ENCODE assay signal across 8 cellular contexts in genomic region chr22:41947181-41948080, GRCh38. TPM values are rescaled to one million over a fixed set of nuclear protein-coding genes. Genes with fewer than 3 reads are reported as not detected.
DNase-seq lines count a peak whose midpoint lies in the region; ATAC-seq, FAIRE-seq and TF ChIP-seq lines count a peak whose summit lies in the region.

No MANE protein-coding gene starts in this region.

- H3K9ac ChIP-seq in GM12878 (ENCODE audit: control insufficient read depth, insufficient read depth, low read length) = peak overlapping the region; percentile 97

- FAIRE-seq in GM12878 (lab: Jason Lieb, UNC) = no peak
- no peak for FAIRE-seq in H54 (lab: Jason Lieb, UNC)

- H3K9me3 ChIP-seq in heart left ventricle (no peaks in the 10 kb centered on the region), GM12878 (replicated peaks; ENCODE audit: control insufficient read depth, insufficient read depth, low read length) (no peaks in the 10 kb centered on the region), lung (ENCODE audit: control insufficient read depth in 2 of 2, insufficient read depth in 1 of 2, low read length in 1 of 2) (no peaks in the 10 kb centered on the region)

- POLR2A ChIA-PET in GM12878 (lab: Charles Lee) = interaction anchor here (0.6 to 9.2 kb wide), 25 partner anchors 10 to 925 kb away, joined by 3 to 164 read pairs (median 4); partner anchors contain the start of genes CCDC134, DESI1, SREBF2 and TNFRSF13C

- TF ChIP-seq POLR2A in heart left ventricle (IDR thresholded peaks at IDR 0.05) (no peak), GM12878 (IDR thresholded peaks at IDR 0.05; ENCODE audit: low read depth, low read length) (no peak), H54 (IDR thresholded peaks at IDR 0.05; ENCODE audit: low read depth, low read length) (no peak)

- in situ Hi-C loops in GM12878 (cut with MboI) = loop anchor here (5.0 kb wide), 1 partner anchor 115 kb away; the partner anchor contains the start of gene SREBF2

- peak overlapping the region; percentile 50 to 79 (median 69) for H3K4me3 ChIP-seq in heart left ventricle
- peak overlapping the region; percentile 78; the same call in 1 of the 2 replicates for H3K4me3 ChIP-seq in GM12878
- no peak overlapping the region for H3K4me3 ChIP-seq in lung
- H3K4me3 ChIP-seq in urinary bladder (ENCODE audit: low read depth, low read length) = peak overlapping the region; percentile 45

- RAD21 ChIA-PET in GM12878 (lab: Charles Lee; ENCODE audit: unreplicated experiment) = interaction anchor here (0.5 to 7.9 kb wide), 15 partner anchors 9 to 250 kb away, joined by 3 to 115 read pairs (median 7); partner anchors contain the start of genes NDUFA6, SMDT1 and TNFRSF13C

- TF ChIP-seq RAD21 in GM12878 (IDR thresholded peaks at IDR 0.05; ENCODE audit: insufficient read depth, low read depth, low read length) = no peak

- H3K4me1 ChIP-seq in heart left ventricle (peaks cover 0 to 31% (median 9%) of the 10 kb centered on the region in 12 donors), GM12878 (ENCODE audit: control insufficient read depth, insufficient read depth, low read length) (peaks cover 59% of the 10 kb centered on the region), lung (ENCODE audit: control insufficient read depth in 2 of 2, insufficient read depth in 2 of 2, low read length in 2 of 2) (peaks cover 0 to 3% of the 10 kb centered on the region in 2 donors), urinary bladder (ENCODE audit: insufficient read depth) (no peaks in the 10 kb centered on the region)

- no peaks in the 10 kb centered on the region for H4K20me1 ChIP-seq in GM12878 (ENCODE audit: control insufficient read depth, insufficient read depth)

- H3K27me3 ChIP-seq in heart left ventricle (peaks cover 0 to 7% (median 0%) of the 10 kb centered on the region in 9 donors), GM12878 (replicated peaks in 1 of 2; ENCODE audit: control insufficient read depth in 2 of 2, insufficient read depth in 2 of 2, low read length in 1 of 2) (no peaks in the 10 kb centered on the region), lung (ENCODE audit: control insufficient read depth, insufficient read depth) (no peaks in the 10 kb centered on the region)

- intact Hi-C loops in heart left ventricle (cut with DNase I) = no loop called here
- intact Hi-C loops in left ventricle myocardium superior (cut with micrococcal nuclease) = loop anchor here (5.0 kb wide), 1 partner anchor 125 kb away; no protein-coding TSS in a partner anchor
- intact Hi-C loops in GM12878 (cut with micrococcal nuclease; ENCODE audit: unreplicated experiment) = loop anchor here (5.0 kb wide), 1 partner anchor 490 kb away; no protein-coding TSS in a partner anchor

- 47 to 57% (median 50%) methylated on average over 28 to 33 of the region's 33 CpGs for WGBS in heart left ventricle, 4 donors
- 52% methylated on average over 30 of the region's 33 CpGs for WGBS in GM12878 (ENCODE audit: insufficient coverage, insufficient replicate concordance, low lambda C conversion rate, missing lambda C conversion rate)
- WGBS in lung, 2 donors = 47 to 50% methylated on average over 33 of the region's 33 CpGs
- WGBS in urinary bladder = 51% methylated on average over 33 of the region's 33 CpGs

- BruUV-seq in GM12878 (replicated peaks; lab: Mats Ljungman, UMichigan) = TSS peak; percentile 58

- H3K79me2 ChIP-seq in GM12878 (ENCODE audit: control insufficient read depth, insufficient read depth, low read length) = peaks cover 41% of the 10 kb centered on the region

- SMC1A ChIA-PET in GM12878 (lab: Charles Lee; ENCODE audit: uncharacterized antibody, unreplicated experiment) = interaction anchor here (0.9 to 3.3 kb wide), 14 partner anchors 7 to 497 kb away, joined by 3 to 18 read pairs (median 4); partner anchors contain the start of genes SREBF2 and TNFRSF13C

- H3K27ac ChIP-seq in heart left ventricle = peak overlapping the region in 4 of 12 donors; percentile 3 to 50 (median 29)
- H3K27ac ChIP-seq in GM12878 (ENCODE audit: control insufficient read depth, insufficient read depth) = peak overlapping the region; percentile 94
- H3K27ac ChIP-seq in lung (ENCODE audit: low read depth in 1 of 2, low read length in 1 of 2) = peak overlapping the region; percentile 21 to 46
- H3K27ac ChIP-seq in urinary bladder (ENCODE audit: low read depth) = no peak overlapping the region

- no peak for DNase-seq in heart left ventricle
- no peak for DNase-seq in left ventricle myocardium superior
- DNase-seq in GM12878 (ENCODE audit: low read depth, low spot score) = no peak
- no peak for DNase-seq in lung (ENCODE audit: low spot score)
- no peak for DNase-seq in AG20443 (ENCODE audit: low spot score)
- DNase-seq in H54 (ENCODE audit: insufficient read length, low spot score) = no peak

- TF ChIP-seq CTCF in heart left ventricle (IDR thresholded peaks at IDR 0.05) = no peak
- no peak for TF ChIP-seq CTCF in GM12878 (IDR thresholded peaks at IDR 0.05 in 2 of 3, conservative IDR thresholded peaks at IDR 0.05 in 1 of 3; ENCODE audit: control insufficient read depth in 2 of 3, extremely low read depth in 1 of 3, insufficient read depth in 1 of 3, low read depth in 3 of 3, low read length in 3 of 3)
- no peak for TF ChIP-seq CTCF in lung (IDR thresholded peaks at IDR 0.05; ENCODE audit: control extremely low read depth, extremely low read depth)

- H3K36me3 ChIP-seq in heart left ventricle = no peaks in the 10 kb centered on the region
- H3K36me3 ChIP-seq in GM12878 (ENCODE audit: control insufficient read depth in 2 of 2, insufficient read depth in 2 of 2, low read length in 1 of 2) = peaks cover 8 to 14% of the 10 kb centered on the region in 2 experiments; a peak in 3 of 4 replicates
- no peaks in the 10 kb centered on the region for H3K36me3 ChIP-seq in lung (ENCODE audit: control insufficient read depth in 2 of 2, insufficient read depth in 2 of 2, low read length in 2 of 2)
- no peaks in the 10 kb centered on the region for H3K36me3 ChIP-seq in urinary bladder (ENCODE audit: insufficient read depth)

- ATAC-seq in heart left ventricle = no peak
- ATAC-seq in left ventricle myocardium superior = no peak
- ATAC-seq in GM12878 = no peak
- ATAC-seq in lung (ENCODE audit: insufficient read depth, low FRiP score) = no peak
- no peak for ATAC-seq in GM18511 (IDR thresholded peaks at IDR 0.05; ENCODE audit: unreplicated experiment)

- no peak for TF ChIP-seq EP300 in GM12878 (IDR thresholded peaks at IDR 0.05; ENCODE audit: borderline replicate concordance in 1 of 2, control insufficient read depth in 1 of 2, low read depth in 2 of 2, low read length in 2 of 2)

- peak overlapping the region; percentile 99 for H3K4me2 ChIP-seq in GM12878 (ENCODE audit: control insufficient read depth, insufficient read depth)

- H2AFZ ChIP-seq in GM12878 (ENCODE audit: control insufficient read depth, low read depth, low read length) = peak overlapping the region; percentile 86

- CTCF ChIA-PET in GM12878 (lab: Yijun Ruan, JAX) = interaction anchor here (0.6 to 2.0 kb wide), 12 partner anchors 11 to 281 kb away, joined by 3 to 12 read pairs (median 4); partner anchors contain the start of genes CCDC134 and NDUFA6

RNA-seq across cellular contexts. Expression of gene CENPM, which starts 0.5 kb away (rescaled TPM):
- total RNA-seq in heart left ventricle (1 to 10 TPM in 2 of 9 donors, under 1 TPM in 3, not detected in 4; 0.21 to 6.9 (median 0.52) TPM), left ventricle myocardium superior (0.52 TPM), GM12878 (2014; rRNA removed) (145 and 158 TPM in 2 replicates), GM12878 (2014; rRNA removed; fragmentation: Illumina TruSeq; extraction: Trizol) (45.3 and 53.0 TPM in 2 replicates), GM12878 (2021) (81.6 and 84.4 TPM in 2 replicates), lung (10 to 100 TPM in 1 of 2 donors, 1 to 10 TPM in 1; 9.9 to 11.8 TPM), urinary bladder (6.2 TPM)
- polyA plus RNA-seq in heart left ventricle (under 1 TPM; 0.30 to 0.79 TPM), GM12878 (2011; rRNA removed) (26.6 and 67.9 TPM in 2 replicates), GM12878 (2014; fragmentation: Illumina TruSeq; extraction: Trizol) (9.8 and 38.9 TPM in 2 replicates), GM12878 (2014; fragmentation: Nextera tagmentation; extraction: Ambion mirVana) (10 to 100 TPM; 36.7 to 62.3 TPM), GM12878 (2014; rRNA removed) (126 and 148 TPM in 2 replicates), GM12878 (2016; fragmentation: Nextera tagmentation; extraction: Ambion mirVana) (100 to 1,000 TPM; 177 to 212 TPM), lung (10 to 100 TPM; 17.1 to 20.5 TPM), urinary bladder (1.1 TPM)
- total RNA-seq in GM12878 (2013; cell fraction: nucleolus; rRNA removed) = 125 and 139 TPM in 2 replicates
- polyA plus RNA-seq in GM12878 (2011; ENCODE audit: low read depth) = 21.9 TPM
- 113 and 161 TPM in 2 replicates for polyA plus RNA-seq in GM12878 (2011; cell fraction: cytosol; rRNA removed)
- 245 and 256 TPM in 2 replicates for polyA plus RNA-seq in GM12878 (2011; cell fraction: nucleus; rRNA removed)
- polyA plus RNA-seq in GM12878 (2012) = 42.1 and 48.8 TPM in 2 replicates
- polyA minus RNA-seq in GM12878 (2011; rRNA and poly(A)+ RNA removed) = 70.4 and 125 TPM in 2 replicates
- polyA minus RNA-seq in GM12878 (2011; cell fraction: cytosol; rRNA and poly(A)+ RNA removed) = 28.6 and 42.6 TPM in 2 replicates
- 82.8 and 123 TPM in 2 replicates for polyA minus RNA-seq in GM12878 (2011; cell fraction: nucleus; rRNA and poly(A)+ RNA removed)

RNA-seq across cellular contexts. Expression of gene TNFRSF13C, which starts 20.8 kb away (rescaled TPM):
- total RNA-seq in heart left ventricle (under 1 TPM in 8 of 9 donors, not detected in 1; 0.35 to 0.61 (median 0.44) TPM), left ventricle myocardium superior (1.6 TPM), GM12878 (2014; rRNA removed) (35.9 and 37.6 TPM in 2 replicates), GM12878 (2014; rRNA removed; fragmentation: Illumina TruSeq; extraction: Trizol) (22.3 and 23.2 TPM in 2 replicates), GM12878 (2021) (90.1 and 91.4 TPM in 2 replicates), lung (1 to 10 TPM in 1 of 2 donors, under 1 TPM in 1; 0.31 to 1.7 TPM), urinary bladder (0.53 TPM)
- polyA plus RNA-seq in heart left ventricle (under 1 TPM; 0.07 to 0.34 TPM), GM12878 (2011; rRNA removed) (9.7 and 16.4 TPM in 2 replicates), GM12878 (2014; fragmentation: Illumina TruSeq; extraction: Trizol) (20.6 and 26.9 TPM in 2 replicates), GM12878 (2014; fragmentation: Nextera tagmentation; extraction: Ambion mirVana) (1 to 10 TPM; 6.9 to 9.6 TPM), GM12878 (2014; rRNA removed) (42.3 and 43.0 TPM in 2 replicates), GM12878 (2016; fragmentation: Nextera tagmentation; extraction: Ambion mirVana) (10 to 100 TPM; 26.6 to 30.4 TPM), lung (under 1 TPM; 0.18 to 0.74 TPM), urinary bladder (0.06 TPM)
- 79.9 and 82.3 TPM in 2 replicates for total RNA-seq in GM12878 (2013; cell fraction: nucleolus; rRNA removed)
- polyA plus RNA-seq in GM12878 (2011; ENCODE audit: low read depth) = 30.0 TPM
- polyA plus RNA-seq in GM12878 (2011; cell fraction: cytosol; rRNA removed) = 18.3 and 19.9 TPM in 2 replicates
- 43.6 and 44.2 TPM in 2 replicates for polyA plus RNA-seq in GM12878 (2011; cell fraction: nucleus; rRNA removed)
- polyA plus RNA-seq in GM12878 (2012) = 50.9 and 59.0 TPM in 2 replicates
- polyA minus RNA-seq in GM12878 (2011; rRNA and poly(A)+ RNA removed) = 24.8 and 41.5 TPM in 2 replicates
- 20.1 and 23.4 TPM in 2 replicates for polyA minus RNA-seq in GM12878 (2011; cell fraction: cytosol; rRNA and poly(A)+ RNA removed)
- 12.0 and 20.7 TPM in 2 replicates for polyA minus RNA-seq in GM12878 (2011; cell fraction: nucleus; rRNA and poly(A)+ RNA removed)

RNA-seq across cellular contexts. Expression of gene SEPTIN3, which starts 21.8 kb away (rescaled TPM):
- under 1 TPM in 6 of 9 donors, not detected in 3; 0.07 to 0.53 (median 0.23) TPM for total RNA-seq in heart left ventricle
- polyA plus RNA-seq in heart left ventricle = under 1 TPM; 0.03 to 0.08 TPM
- total RNA-seq in left ventricle myocardium superior = 0.22 TPM
- total RNA-seq in GM12878 (2013; cell fraction: nucleolus; rRNA removed) = 1.1 and 1.5 TPM in 2 replicates
- 1.1 and 1.5 TPM in 2 replicates for total RNA-seq in GM12878 (2014; rRNA removed)
- 1.3 and 1.4 TPM in 2 replicates for total RNA-seq in GM12878 (2014; rRNA removed; fragmentation: Illumina TruSeq; extraction: Trizol)
- 1.7 and 1.9 TPM in 2 replicates for total RNA-seq in GM12878 (2021)
- polyA plus RNA-seq in GM12878 (2011; ENCODE audit: low read depth) = 0.22 TPM
- 0.43 and 0.52 TPM in 2 replicates for polyA plus RNA-seq in GM12878 (2011; rRNA removed)
- polyA plus RNA-seq in GM12878 (2011; cell fraction: cytosol; rRNA removed) = 0.28 and 0.31 TPM in 2 replicates
- polyA plus RNA-seq in GM12878 (2011; cell fraction: nucleus; rRNA removed) = 0.59 and 0.82 TPM in 2 replicates
- 0.49 and 1.3 TPM in 2 replicates for polyA plus RNA-seq in GM12878 (2012)
- 3.1 TPM in 2 replicates for polyA plus RNA-seq in GM12878 (2014; fragmentation: Illumina TruSeq; extraction: Trizol)
- polyA plus RNA-seq in GM12878 (2014; fragmentation: Nextera tagmentation; extraction: Ambion mirVana) = under 1 TPM; 0.39 to 0.60 TPM
- 1.5 and 1.8 TPM in 2 replicates for polyA plus RNA-seq in GM12878 (2014; rRNA removed)
- polyA plus RNA-seq in GM12878 (2016; fragmentation: Nextera tagmentation; extraction: Ambion mirVana) = under 1 TPM; 0.05 to 0.15 TPM
- 0.52 and 0.73 TPM in 2 replicates for polyA minus RNA-seq in GM12878 (2011; rRNA and poly(A)+ RNA removed)
- polyA minus RNA-seq in GM12878 (2011; cell fraction: cytosol; rRNA and poly(A)+ RNA removed) = not detected in 2 replicates
- 0.19 and 0.36 TPM in 2 replicates for polyA minus RNA-seq in GM12878 (2011; cell fraction: nucleus; rRNA and poly(A)+ RNA removed)
- total RNA-seq in lung = under 1 TPM; 0.51 to 0.61 TPM
- 1 to 10 TPM in 1 of 2 donors, under 1 TPM in 1; 0.31 to 1.3 TPM for polyA plus RNA-seq in lung
- 1.7 TPM for total RNA-seq in urinary bladder
- 0.49 TPM for polyA plus RNA-seq in urinary bladder

RNA-seq across cellular contexts. Expression of gene SHISA8, which starts 32.6 kb away (rescaled TPM):
- total RNA-seq in heart left ventricle (1 to 10 TPM in 4 of 9 donors, under 1 TPM in 5; 0.48 to 4.4 (median 1.00) TPM), left ventricle myocardium superior (10.2 TPM), GM12878 (2014; rRNA removed) (3.6 and 6.8 TPM in 2 replicates), GM12878 (2014; rRNA removed; fragmentation: Illumina TruSeq; extraction: Trizol) (0.22 and 0.28 TPM in 2 replicates), GM12878 (2021) (8.6 and 10.1 TPM in 2 replicates), lung (under 1 TPM in 1 of 2 donors, not detected in 1; 0.34 TPM), urinary bladder (not detected)
- polyA plus RNA-seq in heart left ventricle (1 to 10 TPM in 1 of 2 donors, not detected in 1; 1.7 TPM), GM12878 (2011; rRNA removed) (0.06 and 0.08 TPM in 2 replicates), GM12878 (2014; fragmentation: Illumina TruSeq; extraction: Trizol) (0.06 TPM in 1 of 2 replicates, not detected in the other), GM12878 (2014; fragmentation: Nextera tagmentation; extraction: Ambion mirVana) (under 1 TPM; 0.13 to 0.40 TPM), GM12878 (2014; rRNA removed) (5.9 and 6.5 TPM in 2 replicates), GM12878 (2016; fragmentation: Nextera tagmentation; extraction: Ambion mirVana) (under 1 TPM; 0.20 to 0.27 TPM), lung (under 1 TPM in 1 of 2 donors, not detected in 1; 0.02 TPM), urinary bladder (not detected)
- 10.3 and 11.3 TPM in 2 replicates for total RNA-seq in GM12878 (2013; cell fraction: nucleolus; rRNA removed)
- 0.26 TPM for polyA plus RNA-seq in GM12878 (2011; ENCODE audit: low read depth)
- 0.03 and 0.33 TPM in 2 replicates for polyA plus RNA-seq in GM12878 (2011; cell fraction: cytosol; rRNA removed)
- 2.4 and 3.6 TPM in 2 replicates for polyA plus RNA-seq in GM12878 (2011; cell fraction: nucleus; rRNA removed)
- polyA plus RNA-seq in GM12878 (2012) = 3.6 and 5.2 TPM in 2 replicates
- not detected in 2 replicates for polyA minus RNA-seq in GM12878 (2011; rRNA and poly(A)+ RNA removed)
- not detected in 2 replicates for polyA minus RNA-seq in GM12878 (2011; cell fraction: cytosol; rRNA and poly(A)+ RNA removed)
- 0.29 TPM in 1 of 2 replicates, not detected in the other for polyA minus RNA-seq in GM12878 (2011; cell fraction: nucleus; rRNA and poly(A)+ RNA removed)

Comparison
In these comparisons a context has a peak if more than half of its experiments do, and no peak if none do; other contexts are left out.
1. intact Hi-C loops: an anchor here in left ventricle myocardium superior (5.0 kb wide) and GM12878 (5.0 kb wide); none called in heart left ventricle.